1 cellular context compared by ENCODE assay signal in genomic region chr17:78883090-78883532, GRCh38.
A peak's percentile ranks its signal among the peaks of the same experiment; 100 is the strongest.
TF ChIP-seq lines count a peak whose summit lies in the region.

No MANE protein-coding gene starts in this region.

TF ChIP-seq in K562, 482 proteins besides CTCF, POLR2A, EP300 and RAD21 (continued from another document and continues in another):
- TF ChIP-seq MAZ (CRISPR knock-in tag; conservative IDR thresholded peaks at IDR 0.05 in 1 of 2, IDR thresholded peaks at IDR 0.05 in 1 of 2) (peak in 1 of 2 experiments; percentile 36; a peak in 1 of 4 replicates), ZNF121 (CRISPR knock-in tag; conservative IDR thresholded peaks at IDR 0.05) (no peak), MAFG (tag; conservative IDR thresholded peaks at IDR 0.05) (peak; percentile 83), CSDE1 (IDR thresholded peaks at IDR 0.05) (no peak), ZNF134 (CRISPR knock-in tag; conservative IDR thresholded peaks at IDR 0.05) (no peak), ZNF695 (CRISPR knock-in tag; IDR thresholded peaks at IDR 0.05) (no peak), CBFA2T3 (IDR thresholded peaks at IDR 0.05) (0 out of 2 replicates have a peak, but pooled peaks have one; percentile 7), PRDM10 (IDR thresholded peaks at IDR 0.05; ENCODE audit: partially characterized antibody) (peak; percentile 23), ZNF707 (CRISPR knock-in tag; conservative IDR thresholded peaks at IDR 0.05) (no peak), ZNF639 (CRISPR knock-in tag; conservative IDR thresholded peaks at IDR 0.05 in 1 of 2, IDR thresholded peaks at IDR 0.05 in 1 of 2) (peak in 1 of 2 experiments; percentile 27; a peak in 1 of 4 replicates), YY1 (IDR thresholded peaks at IDR 0.05; ENCODE audit: borderline replicate concordance in 1 of 3, control insufficient read depth in 1 of 3, extremely low read depth in 1 of 3, insufficient read depth in 3 of 3, insufficient read length in 1 of 3, insufficient replicate concordance in 2 of 3, low read depth in 1 of 3, low read length in 2 of 3) (no peak), FOXA1 (IDR thresholded peaks at IDR 0.05; ENCODE audit: borderline replicate concordance) (no peak), CHD4 (IDR thresholded peaks at IDR 0.05; ENCODE audit: insufficient read depth, insufficient replicate concordance, low read depth, low read length, poor library complexity, severe bottlenecking) (no peak), ZNF696 (CRISPR knock-in tag; conservative IDR thresholded peaks at IDR 0.05) (no peak), NR0B1 (IDR thresholded peaks at IDR 0.05; ENCODE audit: partially characterized antibody) (no peak), FOXP1 (CRISPR knock-in tag; IDR thresholded peaks at IDR 0.05) (no peak), NEUROD1 (IDR thresholded peaks at IDR 0.05; ENCODE audit: borderline replicate concordance, low read depth, low read length, partially characterized antibody) (peak; percentile 53), SMARCA5 (IDR thresholded peaks at IDR 0.05) (no peak), LEF1 (IDR thresholded peaks at IDR 0.05) (0 out of 2 replicates have a peak, but pooled peaks have one; percentile 35), NFIC (IDR thresholded peaks at IDR 0.05) (no peak), ZZZ3 (IDR thresholded peaks at IDR 0.05) (no peak), IRF2 (CRISPR knock-in tag; IDR thresholded peaks at IDR 0.05) (no peak), PHF8 (IDR thresholded peaks at IDR 0.05; ENCODE audit: borderline replicate concordance, low read length) (peak; percentile 12; the same call in 1 of the 2 replicates), ETV1 (tag; conservative IDR thresholded peaks at IDR 0.05; ENCODE audit: low read depth) (peak; percentile 70), TAF7 (tag; IDR thresholded peaks at IDR 0.05) (no peak), EP400 (IDR thresholded peaks at IDR 0.05) (no peak), GTF2A2 (tag; IDR thresholded peaks at IDR 0.05) (no peak), MTA3 (IDR thresholded peaks at IDR 0.05; ENCODE audit: borderline replicate concordance) (0 out of 2 replicates have a peak, but pooled peaks have one; percentile 44), MEF2D (tag; conservative IDR thresholded peaks at IDR 0.05; ENCODE audit: low read depth) (no peak), ZNF644 (tag; IDR thresholded peaks at IDR 0.05; ENCODE audit: low read depth) (0 out of 2 replicates have a peak, but pooled peaks have one; percentile 28), NR2C2 (CRISPR knock-in tag; IDR thresholded peaks at IDR 0.05) (no peak), NR2C2 (tag; IDR thresholded peaks at IDR 0.05) (peak; percentile 77), TBP (optimal IDR thresholded peaks at IDR 0.05; ENCODE audit: low read depth, low read length) (no peak), E4F1 (CRISPR knock-in tag; IDR thresholded peaks at IDR 0.05; ENCODE audit: borderline replicate concordance) (no peak), ZNF354B (CRISPR knock-in tag; IDR thresholded peaks at IDR 0.05) (no peak), POLR2B (IDR thresholded peaks at IDR 0.05; ENCODE audit: low read depth, partially characterized antibody) (no peak), TEAD4 (IDR thresholded peaks at IDR 0.05; ENCODE audit: low read length) (peak; percentile 41; the same call in 1 of the 2 replicates), TEAD4 (CRISPR knock-in tag; IDR thresholded peaks at IDR 0.05; ENCODE audit: borderline replicate concordance) (no peak), LARP7 (IDR thresholded peaks at IDR 0.05) (no peak)
- TF ChIP-seq, protein P1, sequence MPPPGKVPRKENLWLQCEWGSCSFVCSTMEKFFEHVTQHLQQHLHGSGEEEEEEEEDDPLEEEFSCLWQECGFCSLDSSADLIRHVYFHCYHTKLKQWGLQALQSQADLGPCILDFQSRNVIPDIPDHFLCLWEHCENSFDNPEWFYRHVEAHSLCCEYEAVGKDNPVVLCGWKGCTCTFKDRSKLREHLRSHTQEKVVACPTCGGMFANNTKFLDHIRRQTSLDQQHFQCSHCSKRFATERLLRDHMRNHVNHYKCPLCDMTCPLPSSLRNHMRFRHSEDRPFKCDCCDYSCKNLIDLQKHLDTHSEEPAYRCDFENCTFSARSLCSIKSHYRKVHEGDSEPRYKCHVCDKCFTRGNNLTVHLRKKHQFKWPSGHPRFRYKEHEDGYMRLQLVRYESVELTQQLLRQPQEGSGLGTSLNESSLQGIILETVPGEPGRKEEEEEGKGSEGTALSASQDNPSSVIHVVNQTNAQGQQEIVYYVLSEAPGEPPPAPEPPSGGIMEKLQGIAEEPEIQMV (tag; conservative IDR thresholded peaks at IDR 0.05; ENCODE audit: low read depth), result no peak
- TF ChIP-seq, protein P2, sequence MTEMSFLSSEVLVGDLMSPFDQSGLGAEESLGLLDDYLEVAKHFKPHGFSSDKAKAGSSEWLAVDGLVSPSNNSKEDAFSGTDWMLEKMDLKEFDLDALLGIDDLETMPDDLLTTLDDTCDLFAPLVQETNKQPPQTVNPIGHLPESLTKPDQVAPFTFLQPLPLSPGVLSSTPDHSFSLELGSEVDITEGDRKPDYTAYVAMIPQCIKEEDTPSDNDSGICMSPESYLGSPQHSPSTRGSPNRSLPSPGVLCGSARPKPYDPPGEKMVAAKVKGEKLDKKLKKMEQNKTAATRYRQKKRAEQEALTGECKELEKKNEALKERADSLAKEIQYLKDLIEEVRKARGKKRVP (CRISPR knock-in tag; IDR thresholded peaks at IDR 0.05), result no peak
- TF ChIP-seq, protein P3, sequence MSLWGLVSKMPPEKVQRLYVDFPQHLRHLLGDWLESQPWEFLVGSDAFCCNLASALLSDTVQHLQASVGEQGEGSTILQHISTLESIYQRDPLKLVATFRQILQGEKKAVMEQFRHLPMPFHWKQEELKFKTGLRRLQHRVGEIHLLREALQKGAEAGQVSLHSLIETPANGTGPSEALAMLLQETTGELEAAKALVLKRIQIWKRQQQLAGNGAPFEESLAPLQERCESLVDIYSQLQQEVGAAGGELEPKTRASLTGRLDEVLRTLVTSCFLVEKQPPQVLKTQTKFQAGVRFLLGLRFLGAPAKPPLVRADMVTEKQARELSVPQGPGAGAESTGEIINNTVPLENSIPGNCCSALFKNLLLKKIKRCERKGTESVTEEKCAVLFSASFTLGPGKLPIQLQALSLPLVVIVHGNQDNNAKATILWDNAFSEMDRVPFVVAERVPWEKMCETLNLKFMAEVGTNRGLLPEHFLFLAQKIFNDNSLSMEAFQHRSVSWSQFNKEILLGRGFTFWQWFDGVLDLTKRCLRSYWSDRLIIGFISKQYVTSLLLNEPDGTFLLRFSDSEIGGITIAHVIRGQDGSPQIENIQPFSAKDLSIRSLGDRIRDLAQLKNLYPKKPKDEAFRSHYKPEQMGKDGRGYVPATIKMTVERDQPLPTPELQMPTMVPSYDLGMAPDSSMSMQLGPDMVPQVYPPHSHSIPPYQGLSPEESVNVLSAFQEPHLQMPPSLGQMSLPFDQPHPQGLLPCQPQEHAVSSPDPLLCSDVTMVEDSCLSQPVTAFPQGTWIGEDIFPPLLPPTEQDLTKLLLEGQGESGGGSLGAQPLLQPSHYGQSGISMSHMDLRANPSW (CRISPR knock-in tag; IDR thresholded peaks at IDR 0.05), result no peak
- TF ChIP-seq, protein P4, sequence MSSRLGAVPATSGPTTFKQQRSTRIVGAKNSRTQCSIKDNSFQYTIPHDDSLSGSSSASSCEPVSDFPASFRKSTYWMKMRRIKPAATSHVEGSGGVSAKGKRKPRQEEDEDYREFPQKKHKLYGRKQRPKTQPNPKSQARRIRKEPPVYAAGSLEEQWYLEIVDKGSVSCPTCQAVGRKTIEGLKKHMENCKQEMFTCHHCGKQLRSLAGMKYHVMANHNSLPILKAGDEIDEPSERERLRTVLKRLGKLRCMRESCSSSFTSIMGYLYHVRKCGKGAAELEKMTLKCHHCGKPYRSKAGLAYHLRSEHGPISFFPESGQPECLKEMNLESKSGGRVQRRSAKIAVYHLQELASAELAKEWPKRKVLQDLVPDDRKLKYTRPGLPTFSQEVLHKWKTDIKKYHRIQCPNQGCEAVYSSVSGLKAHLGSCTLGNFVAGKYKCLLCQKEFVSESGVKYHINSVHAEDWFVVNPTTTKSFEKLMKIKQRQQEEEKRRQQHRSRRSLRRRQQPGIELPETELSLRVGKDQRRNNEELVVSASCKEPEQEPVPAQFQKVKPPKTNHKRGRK (tag; IDR thresholded peaks at IDR 0.05), result no peak
- TF ChIP-seq, protein P5, sequence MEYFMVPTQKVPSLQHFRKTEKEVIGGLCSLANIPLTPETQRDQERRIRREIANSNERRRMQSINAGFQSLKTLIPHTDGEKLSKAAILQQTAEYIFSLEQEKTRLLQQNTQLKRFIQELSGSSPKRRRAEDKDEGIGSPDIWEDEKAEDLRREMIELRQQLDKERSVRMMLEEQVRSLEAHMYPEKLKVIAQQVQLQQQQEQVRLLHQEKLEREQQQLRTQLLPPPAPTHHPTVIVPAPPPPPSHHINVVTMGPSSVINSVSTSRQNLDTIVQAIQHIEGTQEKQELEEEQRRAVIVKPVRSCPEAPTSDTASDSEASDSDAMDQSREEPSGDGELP (CRISPR knock-in tag; IDR thresholded peaks at IDR 0.05; ENCODE audit: borderline replicate concordance), result peak; percentile 30; the same call in 1 of the 2 replicates
- TF ChIP-seq, protein P6, sequence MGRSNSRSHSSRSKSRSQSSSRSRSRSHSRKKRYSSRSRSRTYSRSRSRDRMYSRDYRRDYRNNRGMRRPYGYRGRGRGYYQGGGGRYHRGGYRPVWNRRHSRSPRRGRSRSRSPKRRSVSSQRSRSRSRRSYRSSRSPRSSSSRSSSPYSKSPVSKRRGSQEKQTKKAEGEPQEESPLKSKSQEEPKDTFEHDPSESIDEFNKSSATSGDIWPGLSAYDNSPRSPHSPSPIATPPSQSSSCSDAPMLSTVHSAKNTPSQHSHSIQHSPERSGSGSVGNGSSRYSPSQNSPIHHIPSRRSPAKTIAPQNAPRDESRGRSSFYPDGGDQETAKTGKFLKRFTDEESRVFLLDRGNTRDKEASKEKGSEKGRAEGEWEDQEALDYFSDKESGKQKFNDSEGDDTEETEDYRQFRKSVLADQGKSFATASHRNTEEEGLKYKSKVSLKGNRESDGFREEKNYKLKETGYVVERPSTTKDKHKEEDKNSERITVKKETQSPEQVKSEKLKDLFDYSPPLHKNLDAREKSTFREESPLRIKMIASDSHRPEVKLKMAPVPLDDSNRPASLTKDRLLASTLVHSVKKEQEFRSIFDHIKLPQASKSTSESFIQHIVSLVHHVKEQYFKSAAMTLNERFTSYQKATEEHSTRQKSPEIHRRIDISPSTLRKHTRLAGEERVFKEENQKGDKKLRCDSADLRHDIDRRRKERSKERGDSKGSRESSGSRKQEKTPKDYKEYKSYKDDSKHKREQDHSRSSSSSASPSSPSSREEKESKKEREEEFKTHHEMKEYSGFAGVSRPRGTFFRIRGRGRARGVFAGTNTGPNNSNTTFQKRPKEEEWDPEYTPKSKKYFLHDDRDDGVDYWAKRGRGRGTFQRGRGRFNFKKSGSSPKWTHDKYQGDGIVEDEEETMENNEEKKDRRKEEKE (IDR thresholded peaks at IDR 0.05; ENCODE audit: borderline replicate concordance in 1 of 2, control insufficient read depth in 1 of 2, low read depth in 2 of 2, low read length in 1 of 2), result no peak
